Comparison of ENCODE assay signal across 22 cellular contexts in genomic region chr3:169573129-169573528, GRCh38.
DNase-seq lines count a peak whose midpoint lies in the region; ATAC-seq, FAIRE-seq and TF ChIP-seq lines count a peak whose summit lies in the region.
"Had no signal": no experiment of that assay in that cellular context is flagged by ENCODE, and none has a peak within 500 bp of the region (broad histone marks: within the 10 kb centered on the region; RNA-seq: fewer than 3 reads in every experiment).

No MANE protein-coding gene starts in this region.

- H3K27me3 ChIP-seq in GM23338 (ENCODE audit: insufficient read depth) (no peaks in the 10 kb centered on the region), foreskin keratinocyte (no peaks in the 10 kb centered on the region), gastrocnemius medialis (no peaks in the 10 kb centered on the region)
- H3K27me3 ChIP-seq: brain microvascular endothelial cell, upper lobe of right lung had no signal

- H3K4me3 Mint-ChIP-seq in GM23338: no peak overlapping the region
- H3K4me3 Mint-ChIP-seq: activated naive CD4-positive, alpha-beta T cell treated with anti-CD3 and anti-CD28 coated beads, Interleukin-2, amount 50 U/mL, for 24 hours; immature natural killer cell; stimulated activated naive CD8-positive, alpha-beta T cell treated with anti-CD3 and anti-CD28 coated beads, Interleukin-15, Interleukin-2, amounts not matched to agents 100 ng/mL and 50 ng/mL, for 24 hours; T-cell had no signal

- H3K9me3 ChIP-seq in A549 (no peaks in the 10 kb centered on the region), gastrocnemius medialis (no peaks in the 10 kb centered on the region)
- H3K9me3 ChIP-seq: lower lobe of right lung, upper lobe of right lung had no signal

- intact Hi-C loops in gastrocnemius medialis (cut with DNase I; ENCODE audit: low total_unique reads): no loop called here

- CTCF ChIA-PET in A549 (lab: Yijun Ruan, JAX): no interaction called here

- no peak for FAIRE-seq in A549 (lab: Jason Lieb, UNC)

- 30% methylated on average over 8 of the region's 8 CpGs for WGBS in A549 (ENCODE audit: missing lambda C conversion rate)

- no peak for TF ChIP-seq RAD21 in A549 (conservative IDR thresholded peaks at IDR 0.05 in 1 of 2, IDR thresholded peaks at IDR 0.05 in 1 of 2)

- H3F3A ChIP-seq in GM23338 (replicated peaks; ENCODE audit: low read depth): no peaks in the 10 kb centered on the region

- ATAC-seq in A549 (no peak), GM23338 (peak; percentile 68), foreskin keratinocyte (no peak), GM18867 (IDR thresholded peaks at IDR 0.05; ENCODE audit: unreplicated experiment) (no peak), gastrocnemius medialis (no peak), GM21526 (IDR thresholded peaks at IDR 0.05; ENCODE audit: low FRiP score, unreplicated experiment) (no peak), GM18517 (IDR thresholded peaks at IDR 0.05; ENCODE audit: unreplicated experiment) (no peak)
- ATAC-seq: lower lobe of right lung, Right ventricle myocardium inferior, T-cell, upper lobe of right lung had no signal

- H3K4me2 ChIP-seq in A549 (no peak overlapping the region), GM23338 (peak overlapping the region; percentile 41; the same call in 1 of the 2 replicates)

- no peak for TF ChIP-seq EP300 in A549 (IDR thresholded peaks at IDR 0.05)

- no peaks in the 10 kb centered on the region for H3K9me2 ChIP-seq in GM23338 (ENCODE audit: insufficient read depth)

- peaks cover 10% of the 10 kb centered on the region for H3K9me3 Mint-ChIP-seq in GM23338
- H3K9me3 Mint-ChIP-seq: activated naive CD4-positive, alpha-beta T cell treated with anti-CD3 and anti-CD28 coated beads, Interleukin-2, amount 50 U/mL, for 24 hours; stimulated activated naive CD8-positive, alpha-beta T cell treated with anti-CD3 and anti-CD28 coated beads, Interleukin-15, Interleukin-2, amounts not matched to agents 100 ng/mL and 50 ng/mL, for 24 hours had no signal

- H3K36me3 ChIP-seq in GM23338 (ENCODE audit: insufficient read depth): no peaks in the 10 kb centered on the region
- H3K36me3 ChIP-seq in gastrocnemius medialis: no peaks in the 10 kb centered on the region
- H3K36me3 ChIP-seq: brain microvascular endothelial cell, lower lobe of right lung, upper lobe of right lung had no signal

- TF ChIP-seq POLR2A in A549 (IDR thresholded peaks at IDR 0.05; ENCODE audit: low read length) (no peak), gastrocnemius medialis (IDR thresholded peaks at IDR 0.05) (no peak)

- POLR2A ChIA-PET in A549 (lab: Yijun Ruan, JAX): no interaction called here

- no peak overlapping the region for H3K4me3 ChIP-seq in A549
- no peak overlapping the region for H3K4me3 ChIP-seq in GM23338
- no peak overlapping the region for H3K4me3 ChIP-seq in gastrocnemius medialis
- H3K4me3 ChIP-seq: dorsolateral prefrontal cortex, lower lobe of right lung, upper lobe of right lung had no signal

- H4K20me1 ChIP-seq in GM23338 (replicated peaks; ENCODE audit: insufficient read depth): no peaks in the 10 kb centered on the region

- DNase-seq in A549 (ENCODE audit: low read depth in 1 of 2, low spot score in 1 of 2): no peak
- no peak for DNase-seq in GM23338 (ENCODE audit: low spot score)
- peak; percentile 29 for DNase-seq in SK-MEL-5 (ENCODE audit: low read depth, low spot score)
- DNase-seq in foreskin keratinocyte: no peak
- no peak for DNase-seq in gastrocnemius medialis
- DNase-seq: activated T-cell treated with anti-CD3 and anti-CD28 coated beads, Interleukin-2, amount 50 U/mL, for 48 hours; brain microvascular endothelial cell; dorsolateral prefrontal cortex; EL; head of caudate nucleus; immature natural killer cell; Karpas-422; lower lobe of right lung; stimulated activated CD4-positive, alpha-beta T cell treated with anti-CD3 and anti-CD28 coated beads, Interleukin-1b, Interleukin-23, amount 100 ng/mL, for 48 hours; T-cell; upper lobe of right lung had no signal

- H3K27ac ChIP-seq in A549 (no peak overlapping the region), GM23338 (ENCODE audit: low read depth) (no peak overlapping the region), foreskin keratinocyte (no peak overlapping the region), gastrocnemius medialis (no peak overlapping the region)
- H3K27ac ChIP-seq: brain microvascular endothelial cell, dorsolateral prefrontal cortex, lower lobe of right lung, upper lobe of right lung had no signal

- H3K79me2 ChIP-seq in GM23338 (replicated peaks; ENCODE audit: insufficient read depth): no peaks in the 10 kb centered on the region

- H3K27me3 Mint-ChIP-seq in GM23338 (ENCODE audit: insufficient read depth, low read depth, poor library complexity): no peaks in the 10 kb centered on the region

- H2AFZ ChIP-seq in GM23338: no peak overlapping the region

- in situ Hi-C loops in SK-MEL-5 (cut with HindIII; ENCODE audit: low pct_unique_long_range_greater_than_20kb, low sequenced_read_pairs) (no loop called here), gastrocnemius medialis (cut with MboI; ENCODE audit: low sequenced_read_pairs in 4 of 4) (no loop called here)

- H3K36me3 Mint-ChIP-seq in GM23338 (ENCODE audit: low read depth): peaks cover 6% of the 10 kb centered on the region; the same call in 1 of the 3 replicates
- H3K36me3 Mint-ChIP-seq: activated naive CD4-positive, alpha-beta T cell treated with anti-CD3 and anti-CD28 coated beads, Interleukin-2, amount 50 U/mL, for 24 hours; immature natural killer cell; T-cell had no signal

- TF ChIP-seq CTCF in A549 (IDR thresholded peaks at IDR 0.05): peak; percentile 9; the same call in 1 of the 3 replicates
- TF ChIP-seq CTCF in GM23338 (conservative IDR thresholded peaks at IDR 0.05; ENCODE audit: low read depth in 2 of 2): peak in 1 of 2 experiments; percentile 23; a peak in 1 of 4 replicates
- TF ChIP-seq CTCF in foreskin keratinocyte (conservative IDR thresholded peaks at IDR 0.05): peak; percentile 38
- TF ChIP-seq CTCF in gastrocnemius medialis (IDR thresholded peaks at IDR 0.05 in 4 of 5, conservative IDR thresholded peaks at IDR 0.05 in 1 of 5): no peak

- H3K4me1 ChIP-seq in A549: no peaks in the 10 kb centered on the region
- peaks cover 19% of the 10 kb centered on the region for H3K4me1 ChIP-seq in GM23338 (ENCODE audit: insufficient read depth)
- H3K4me1 ChIP-seq in foreskin keratinocyte: no peaks in the 10 kb centered on the region
- H3K4me1 ChIP-seq in gastrocnemius medialis: no peaks in the 10 kb centered on the region
- H3K4me1 ChIP-seq: lower lobe of right lung, upper lobe of right lung had no signal

- no peak overlapping the region for H3K27ac Mint-ChIP-seq in GM23338
- H3K27ac Mint-ChIP-seq: activated naive CD4-positive, alpha-beta T cell treated with anti-CD3 and anti-CD28 coated beads, Interleukin-2, amount 50 U/mL, for 24 hours; immature natural killer cell; T-cell had no signal

- peaks cover 18% of the 10 kb centered on the region for H3K4me1 Mint-ChIP-seq in GM23338
- H3K4me1 Mint-ChIP-seq: activated naive CD4-positive, alpha-beta T cell treated with anti-CD3 and anti-CD28 coated beads, Interleukin-2, amount 50 U/mL, for 24 hours; immature natural killer cell; T-cell had no signal

TF ChIP-seq in A549, 52 proteins besides CTCF, POLR2A, EP300 and RAD21:
- TF ChIP-seq RARB (CRISPR knock-in tag; IDR thresholded peaks at IDR 0.05) (no peak), SREBF2 (IDR thresholded peaks at IDR 0.05) (no peak), JUN (IDR thresholded peaks at IDR 0.05) (no peak), HOXA7 (CRISPR knock-in tag; IDR thresholded peaks at IDR 0.05) (no peak), BCL3 (IDR thresholded peaks at IDR 0.05) (no peak), FOSL2 (IDR thresholded peaks at IDR 0.05) (no peak), FOSL2 (CRISPR knock-in tag; IDR thresholded peaks at IDR 0.05) (no peak), ZC3H11A (IDR thresholded peaks at IDR 0.05) (no peak), SMC3 (IDR thresholded peaks at IDR 0.05) (no peak), PHF8 (IDR thresholded peaks at IDR 0.05; ENCODE audit: borderline replicate concordance, low read depth) (no peak), MYC (IDR thresholded peaks at IDR 0.05; ENCODE audit: borderline replicate concordance, low read length) (no peak)
TF ChIP-seq in A549: peak in this region for 0.

TF ChIP-seq in GM23338, 12 proteins besides CTCF, POLR2A, EP300 and RAD21 (continues in another document):
- no peak for TF ChIP-seq NANOG (IDR thresholded peaks at IDR 0.05; ENCODE audit: borderline replicate concordance)
- no peak for TF ChIP-seq JUNB (IDR thresholded peaks at IDR 0.05; ENCODE audit: unreplicated experiment)
- TF ChIP-seq, protein P1, sequence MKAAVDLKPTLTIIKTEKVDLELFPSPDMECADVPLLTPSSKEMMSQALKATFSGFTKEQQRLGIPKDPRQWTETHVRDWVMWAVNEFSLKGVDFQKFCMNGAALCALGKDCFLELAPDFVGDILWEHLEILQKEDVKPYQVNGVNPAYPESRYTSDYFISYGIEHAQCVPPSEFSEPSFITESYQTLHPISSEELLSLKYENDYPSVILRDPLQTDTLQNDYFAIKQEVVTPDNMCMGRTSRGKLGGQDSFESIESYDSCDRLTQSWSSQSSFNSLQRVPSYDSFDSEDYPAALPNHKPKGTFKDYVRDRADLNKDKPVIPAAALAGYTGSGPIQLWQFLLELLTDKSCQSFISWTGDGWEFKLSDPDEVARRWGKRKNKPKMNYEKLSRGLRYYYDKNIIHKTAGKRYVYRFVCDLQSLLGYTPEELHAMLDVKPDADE (IDR thresholded peaks at IDR 0.05): no peak
- TF ChIP-seq CREB1 (CRISPR knock-in tag; IDR thresholded peaks at IDR 0.05; ENCODE audit: low read depth): no peak
- TF ChIP-seq ZNF331 (CRISPR knock-in tag; IDR thresholded peaks at IDR 0.05; ENCODE audit: low read depth): no peak
- no peak for TF ChIP-seq EZH2 (IDR thresholded peaks at IDR 0.05; ENCODE audit: low read depth, unreplicated experiment)
- TF ChIP-seq EZH2phosphoT487 (IDR thresholded peaks at IDR 0.05; ENCODE audit: unreplicated experiment): no peak
- no peak for TF ChIP-seq ZNF114 (CRISPR knock-in tag; IDR thresholded peaks at IDR 0.05)

Comparison
In these comparisons a context has a peak if more than half of its experiments do, and no peak if none do; other contexts are left out.
1. CTCF ChIP-seq: peak in A549 (single experiment) and foreskin keratinocyte (single experiment); none in gastrocnemius medialis (0 of 5).